Comparison of ENCODE assay signal across 14 cellular contexts in the genomic region with DNA sequence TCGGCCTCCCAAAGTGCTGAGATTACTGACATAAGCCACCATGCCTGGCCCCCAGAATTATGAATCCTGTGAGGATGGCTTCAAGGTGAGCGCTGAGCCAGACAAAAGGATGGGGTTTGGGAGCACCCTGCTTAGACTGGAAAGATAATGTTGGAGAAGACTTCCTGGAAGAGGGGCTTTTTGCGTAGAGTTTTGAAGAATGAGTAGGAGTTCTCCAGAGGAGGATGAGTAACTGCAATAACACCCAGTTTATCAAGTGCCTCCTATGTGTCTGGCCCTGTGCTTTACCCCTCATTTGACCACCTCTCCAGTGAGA. TPM values are rescaled to one million over a fixed set of nuclear protein-coding genes. Genes with fewer than 3 reads are reported as not detected.
DNase-seq lines count a peak whose midpoint lies in the region; ATAC-seq, FAIRE-seq and TF ChIP-seq lines count a peak whose summit lies in the region.
"Had no signal": no experiment of that assay in that cellular context is flagged by ENCODE, and none has a peak within 500 bp of the region (broad histone marks: within the 10 kb centered on the region; RNA-seq: fewer than 3 reads in every experiment).

No MANE protein-coding gene starts in this region.

- H2BK5ac ChIP-seq in trophoblast cell (ENCODE audit: low read depth, low read length, poor library complexity), result no peak overlapping the region

- TF ChIP-seq CTCF in HCT116 (IDR thresholded peaks at IDR 0.05 in 2 of 3, conservative IDR thresholded peaks at IDR 0.05 in 1 of 3; ENCODE audit: borderline replicate concordance in 1 of 3, insufficient read depth in 1 of 3, low read depth in 2 of 3, low read length in 2 of 3) (no peak), bronchial epithelial cell (IDR thresholded peaks at IDR 0.05; ENCODE audit: insufficient read depth, low read length, severe bottlenecking) (no peak)

- TSS peak; percentile 97 for BruUV-seq in HCT116 (replicated peaks; lab: Mats Ljungman, UMichigan)

- no peak for TF ChIP-seq RAD21 in HCT116 (IDR thresholded peaks at IDR 0.05; ENCODE audit: low read depth)

- peak overlapping the region; percentile 89 for H2BK12ac ChIP-seq in trophoblast cell (ENCODE audit: low read length)

- no peak for DNase-seq in HCT116 (ENCODE audit: low read depth, low spot score)
- peak; percentile 49 for DNase-seq in bronchial epithelial cell (ENCODE audit: low read depth)
- DNase-seq in trophoblast cell, result no peak
- DNase-seq in HK-2 (ENCODE audit: unreplicated experiment), result no peak
- DNase-seq: activated naive CD8-positive, alpha-beta T cell treated with anti-CD3 and anti-CD28 coated beads for 36 hours; BE2C; stimulated activated CD4-positive, alpha-beta T cell treated with anti-CD3 and anti-CD28 coated beads, Interleukin-4, amount 100 ng/mL, for 4 hours; stimulated activated naive CD4-positive, alpha-beta T cell treated with Interleukin-2 at 50 U/mL for 16 hours had no signal

- H3K23ac ChIP-seq in trophoblast cell (ENCODE audit: low read length), result no peak overlapping the region

- H3K4ac ChIP-seq in trophoblast cell (ENCODE audit: low read depth, low read length), result no peak overlapping the region

- TF ChIP-seq POLR2A in HCT116 (IDR thresholded peaks at IDR 0.05; ENCODE audit: borderline replicate concordance, extremely low read depth, insufficient read depth, insufficient read length), result no peak

- peak overlapping the region; percentile 16 for H3K14ac ChIP-seq in trophoblast cell (ENCODE audit: low read length)

- no peak overlapping the region for H4K91ac ChIP-seq in trophoblast cell (ENCODE audit: low read depth, low read length)

- H4K8ac ChIP-seq in trophoblast cell (ENCODE audit: low read depth, low read length), result no peak overlapping the region

- H4K12ac ChIP-seq in trophoblast cell (ENCODE audit: low read depth, low read length), result no peak overlapping the region

- no peak overlapping the region for H2AFZ ChIP-seq in HCT116 (ENCODE audit: low read depth, low read length, poor library complexity, severe bottlenecking)
- H2AFZ ChIP-seq in trophoblast cell (ENCODE audit: insufficient read depth, low read length, poor library complexity), result no peak overlapping the region

- FAIRE-seq in bronchial epithelial cell (lab: Jason Lieb, UNC), result no peak
- FAIRE-seq: H54, HTR-8/SVneo had no signal

- no peak for ATAC-seq in HCT116
- no peak for ATAC-seq in HG03025 (IDR thresholded peaks at IDR 0.05; ENCODE audit: low FRiP score, unreplicated experiment)
- no peak for ATAC-seq in GM21723 (IDR thresholded peaks at IDR 0.05; ENCODE audit: unreplicated experiment)

- H3K27me3 ChIP-seq in HCT116 (ENCODE audit: insufficient read depth, low read length) (no peaks in the 10 kb centered on the region), bronchial epithelial cell (ENCODE audit: control insufficient read depth, insufficient read depth, low read length) (no peaks in the 10 kb centered on the region), trophoblast cell (ENCODE audit: insufficient read depth, low read length) (peaks cover 3% of the 10 kb centered on the region)

- no peaks in the 10 kb centered on the region for H3K9me3 ChIP-seq in HCT116 (ENCODE audit: control insufficient read depth in 1 of 2, insufficient read depth in 1 of 2, low read depth in 1 of 2, low read length in 2 of 2)
- H3K9me3 ChIP-seq in trophoblast cell (ENCODE audit: insufficient read depth, low read depth, low read length), result peaks cover 2% of the 10 kb centered on the region
- H3K9me3 ChIP-seq: BE2C, mucosa of descending colon had no signal

- CTCF ChIA-PET in HCT116 (lab: Charles Lee), result interaction anchor here (0.5 to 1.4 kb wide), 9 partner anchors 20 to 104 kb away, joined by 3 to 5 read pairs (median 3); partner anchors contain the start of genes JUND and SSBP4

- peak overlapping the region; percentile 71 for H3K9ac ChIP-seq in HCT116 (ENCODE audit: low read length)
- H3K9ac ChIP-seq in trophoblast cell (ENCODE audit: low read length), result no peak overlapping the region

- RAD21 ChIA-PET in HCT116 (lab: Charles Lee; ENCODE audit: low non-redundant PET in 1 of 2, low total read pairs in 2 of 2, uncharacterized antibody in 2 of 2, unreplicated experiment in 2 of 2), result interaction anchor here in 1 of 2 experiments (0.5 kb wide), 1 partner anchor 83 kb away, joined by 3 read pairs; no protein-coding TSS in a partner anchor

- H3K9me2 ChIP-seq in HCT116 (ENCODE audit: insufficient read depth), result no peaks in the 10 kb centered on the region

- H3K4me1 ChIP-seq in HCT116 (ENCODE audit: control insufficient read depth in 1 of 2, insufficient read depth in 2 of 2, low read length in 2 of 2), result peaks cover 64 to 86% of the 10 kb centered on the region in 2 experiments
- peaks cover 21 to 26% of the 10 kb centered on the region in 2 experiments for H3K4me1 ChIP-seq in trophoblast cell (ENCODE audit: control insufficient read depth in 1 of 2, insufficient read depth in 2 of 2, low read length in 2 of 2)
- H3K4me1 ChIP-seq: BE2C had no signal

- no peak overlapping the region for H3K18ac ChIP-seq in trophoblast cell (ENCODE audit: low read length)

- peaks cover 16% of the 10 kb centered on the region for H3K79me2 ChIP-seq in HCT116 (ENCODE audit: insufficient read depth, low read length)
- H3K79me2 ChIP-seq in trophoblast cell (ENCODE audit: control insufficient read depth, insufficient read depth, low read length, poor library complexity), result peaks cover 3% of the 10 kb centered on the region

- no CpG with 5 or more reads among the region's 3 CpGs for WGBS in trophoblast cell (ENCODE audit: extremely low coverage, insufficient coverage, insufficient read length)

- peaks cover 18% of the 10 kb centered on the region for H3K79me1 ChIP-seq in trophoblast cell (ENCODE audit: low read length)

- H3K4me3 ChIP-seq in HCT116 (replicated peaks in 1 of 2; ENCODE audit: low read depth in 1 of 2, low read length in 2 of 2), result no peak overlapping the region
- H3K4me3 ChIP-seq in bronchial epithelial cell (ENCODE audit: low read depth, low read length), result no peak overlapping the region
- no peak overlapping the region for H3K4me3 ChIP-seq in trophoblast cell (ENCODE audit: low read depth, low read length)

- peak overlapping the region; percentile 82 for H3K27ac ChIP-seq in HCT116 (ENCODE audit: low read depth, low read length)
- H3K27ac ChIP-seq in trophoblast cell (ENCODE audit: low read depth, low read length), result peak overlapping the region; percentile 22

- peak overlapping the region; percentile 36 for H2BK120ac ChIP-seq in trophoblast cell (ENCODE audit: insufficient read depth, low read length, poor library complexity)

- POLR2A ChIA-PET in HCT116 (lab: Charles Lee), result interaction anchor here (0.6 to 2.4 kb wide), 26 partner anchors 10 to 1636 kb away, joined by 3 to 32 read pairs (median 6); partner anchors contain the start of genes IQCN, JUND, LRRC25 and LSM4

- intact Hi-C loops in HCT116 (cut with micrococcal nuclease), result no loop called here

- H3K36me3 ChIP-seq in HCT116 (ENCODE audit: control insufficient read depth in 1 of 2, insufficient read depth in 2 of 2, low read length in 2 of 2), result peaks cover 0 to 6% of the 10 kb centered on the region in 2 experiments; a peak in 2 of 4 replicates
- peaks cover 14% of the 10 kb centered on the region for H3K36me3 ChIP-seq in bronchial epithelial cell (ENCODE audit: control insufficient read depth, insufficient read depth, low read length)
- peaks cover 0 to 5% of the 10 kb centered on the region in 2 experiments for H3K36me3 ChIP-seq in trophoblast cell (ENCODE audit: control insufficient read depth in 1 of 2, insufficient read depth in 2 of 2, low read length in 2 of 2)
- H3K36me3 ChIP-seq: BE2C had no signal

- H3K4me2 ChIP-seq in HCT116 (ENCODE audit: low read length) (peak overlapping the region; percentile 96), trophoblast cell (ENCODE audit: low read length) (no peak overlapping the region)

- H4K20me1 ChIP-seq in HCT116 (ENCODE audit: insufficient read depth), result no peaks in the 10 kb centered on the region

- H2AK5ac ChIP-seq in trophoblast cell (ENCODE audit: low read length), result no peak overlapping the region

TF ChIP-seq in HCT116, 20 proteins besides CTCF, POLR2A, EP300 and RAD21 (continues in another document):
- TF ChIP-seq POLR2AphosphoS5 (IDR thresholded peaks at IDR 0.05; ENCODE audit: low read depth, low read length) (no peak), SIN3A (IDR thresholded peaks at IDR 0.05; ENCODE audit: low read depth) (no peak), ZFX (IDR thresholded peaks at IDR 0.05) (no peak), EGR1 (IDR thresholded peaks at IDR 0.05; ENCODE audit: low read depth) (no peak)
- TF ChIP-seq, protein P1, sequence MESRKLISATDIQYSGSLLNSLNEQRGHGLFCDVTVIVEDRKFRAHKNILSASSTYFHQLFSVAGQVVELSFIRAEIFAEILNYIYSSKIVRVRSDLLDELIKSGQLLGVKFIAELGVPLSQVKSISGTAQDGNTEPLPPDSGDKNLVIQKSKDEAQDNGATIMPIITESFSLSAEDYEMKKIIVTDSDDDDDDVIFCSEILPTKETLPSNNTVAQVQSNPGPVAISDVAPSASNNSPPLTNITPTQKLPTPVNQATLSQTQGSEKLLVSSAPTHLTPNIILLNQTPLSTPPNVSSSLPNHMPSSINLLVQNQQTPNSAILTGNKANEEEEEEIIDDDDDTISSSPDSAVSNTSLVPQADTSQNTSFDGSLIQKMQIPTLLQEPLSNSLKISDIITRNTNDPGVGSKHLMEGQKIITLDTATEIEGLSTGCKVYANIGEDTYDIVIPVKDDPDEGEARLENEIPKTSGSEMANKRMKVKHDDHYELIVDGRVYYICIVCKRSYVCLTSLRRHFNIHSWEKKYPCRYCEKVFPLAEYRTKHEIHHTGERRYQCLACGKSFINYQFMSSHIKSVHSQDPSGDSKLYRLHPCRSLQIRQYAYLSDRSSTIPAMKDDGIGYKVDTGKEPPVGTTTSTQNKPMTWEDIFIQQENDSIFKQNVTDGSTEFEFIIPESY (IDR thresholded peaks at IDR 0.05; ENCODE audit: extremely low read depth, insufficient replicate concordance, low read length), result no peak

RNA-seq across cellular contexts. Expression of gene GDF15, which starts 0.6 kb away (rescaled TPM):
- total RNA-seq in HCT116 (2021; ENCODE audit: unreplicated experiment), result 425 TPM
- 480 and 583 TPM in 2 replicates for polyA plus RNA-seq in HCT116 (2012)
- 123 and 166 TPM in 2 replicates for total RNA-seq in bronchial epithelial cell
- 182 and 198 TPM in 2 replicates for polyA plus RNA-seq in trophoblast cell (2013)
- total RNA-seq: activated naive CD8-positive, alpha-beta T cell treated with anti-CD3 and anti-CD28 coated beads for 36 hours had no signal

RNA-seq across cellular contexts. Expression of gene LRRC25, which starts 12.1 kb away (rescaled TPM):
- total RNA-seq in HCT116 (2021; ENCODE audit: unreplicated experiment) (0.12 TPM), bronchial epithelial cell (under 0.01 TPM in 1 of 2 replicates, not detected in the other)
- not detected in 2 replicates for polyA plus RNA-seq in HCT116 (2012)
- not detected in 2 replicates for polyA plus RNA-seq in trophoblast cell (2013)
- total RNA-seq: activated naive CD8-positive, alpha-beta T cell treated with anti-CD3 and anti-CD28 coated beads for 36 hours; renal cortical epithelial cell had no signal

RNA-seq across cellular contexts. Expression of gene SSBP4, which starts 33.9 kb away (rescaled TPM):
- 164 TPM for total RNA-seq in HCT116 (2021; ENCODE audit: unreplicated experiment)
- 55.6 and 64.2 TPM in 2 replicates for polyA plus RNA-seq in HCT116 (2012)
- 13.2 and 17.1 TPM in 2 replicates for total RNA-seq in bronchial epithelial cell
- 51.1 and 52.0 TPM in 2 replicates for polyA plus RNA-seq in trophoblast cell (2013)

RNA-seq across cellular contexts. Expression of gene PGPEP1, which starts 44.9 kb away (rescaled TPM):
- total RNA-seq in HCT116 (2021; ENCODE audit: unreplicated experiment), result 30.9 TPM
- 22.4 and 23.8 TPM in 2 replicates for polyA plus RNA-seq in HCT116 (2012)
- total RNA-seq in bronchial epithelial cell, result 8.2 and 12.6 TPM in 2 replicates
- 46.5 and 56.5 TPM in 2 replicates for polyA plus RNA-seq in trophoblast cell (2013)

RNA-seq across cellular contexts. Expression of gene ISYNA1, which starts 52.6 kb away (rescaled TPM):
- total RNA-seq in HCT116 (2021; ENCODE audit: unreplicated experiment) (365 TPM), bronchial epithelial cell (6.7 and 15.3 TPM in 2 replicates)
- 282 and 302 TPM in 2 replicates for polyA plus RNA-seq in HCT116 (2012)
- polyA plus RNA-seq in trophoblast cell (2013), result 476 and 488 TPM in 2 replicates
